In the genomic region with DNA sequence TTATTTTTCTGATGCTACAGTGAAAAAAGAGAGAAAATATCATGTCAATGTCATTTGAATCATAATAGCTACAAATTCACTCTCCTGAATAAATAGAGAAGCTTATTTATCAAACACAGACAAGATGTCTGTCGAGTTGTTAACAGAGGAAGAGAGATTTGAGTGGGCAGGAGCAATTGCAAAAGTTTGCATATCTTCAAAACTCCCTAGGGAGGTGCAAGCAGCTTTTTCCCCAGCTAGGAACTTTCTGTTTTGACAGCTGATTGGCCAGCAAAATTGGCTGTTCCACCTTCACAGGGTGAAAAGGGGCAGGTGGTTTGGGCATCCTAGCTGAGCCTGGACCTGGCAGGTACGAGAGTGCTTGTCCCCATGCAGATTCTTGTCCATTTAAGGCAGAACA, we compare ENCODE assay signal across 24 cellular contexts.
DNase-seq lines count a peak whose midpoint lies in the region; TF ChIP-seq lines count a peak whose summit lies in the region.
"Had no signal": no experiment of that assay in that cellular context is flagged by ENCODE, and none has a peak within 500 bp of the region (broad histone marks: within the 10 kb centered on the region; RNA-seq: fewer than 3 reads in every experiment).

No MANE protein-coding gene starts in this region.

- DNase-seq in GM03348 (ENCODE audit: low spot score) (peak; percentile 40), NCI-H526 treated with DMSO at 0.1 percent for 48 hours (lab: John Stamatoyannopoulos, UW) (peak; percentile 81), endodermal cell (no peak), adrenal gland (no peak), esophagus squamous epithelium (lab: John Stamatoyannopoulos, UW) (no peak), tibial nerve (ENCODE audit: low spot score in 2 of 2) (no peak)
- no peak for DNase-seq in activated T-cell treated with anti-CD3 and anti-CD28 coated beads, Interleukin-2, amount 50 U/mL, for 48 hours
- DNase-seq: CD8-positive, alpha-beta memory T cell; DMS 273 treated with DMSO at 0.1 percent for 48 hours; DMS79; EL; GF-D8; Kasumi-1; NCI-H1436 treated with DMSO at 0.1 percent for 48 hours; NCI-H187 treated with DMSO at 0.1 percent for 48 hours; NCI-H2171 treated with DMSO at 0.1 percent for 48 hours; NCI-H345; NCI-H524; Peyer's patch; SIG-M5 had no signal

- H3K27me3 ChIP-seq in endodermal cell (ENCODE audit: control insufficient read depth, insufficient read depth, low read length, poor library complexity, severe bottlenecking) (no peaks in the 10 kb centered on the region), adrenal gland (no peaks in the 10 kb centered on the region), esophagus squamous epithelium (peaks cover 0 to 36% (median 0%) of the 10 kb centered on the region in 4 donors), tibial nerve (peaks cover 0 to 23% of the 10 kb centered on the region in 2 donors)
- H3K27me3 ChIP-seq: Peyer's patch had no signal

- H3K27me3 Mint-ChIP-seq in endodermal cell (ENCODE audit: insufficient read depth), result no peaks in the 10 kb centered on the region

- H3K36me3 ChIP-seq in endodermal cell (ENCODE audit: control insufficient read depth, insufficient read depth, low read length) (no peaks in the 10 kb centered on the region), adrenal gland (replicated peaks in 1 of 2) (no peaks in the 10 kb centered on the region), esophagus squamous epithelium (no peaks in the 10 kb centered on the region), tibial nerve (no peaks in the 10 kb centered on the region)
- H3K36me3 ChIP-seq: Peyer's patch had no signal

- H3K4me1 ChIP-seq in endodermal cell (ENCODE audit: control insufficient read depth, insufficient read depth, low read length), result peaks cover 25% of the 10 kb centered on the region
- no peaks in the 10 kb centered on the region for H3K4me1 ChIP-seq in adrenal gland (replicated peaks in 1 of 2)
- H3K4me1 ChIP-seq in esophagus squamous epithelium, result no peaks in the 10 kb centered on the region
- no peaks in the 10 kb centered on the region for H3K4me1 ChIP-seq in tibial nerve
- H3K4me1 ChIP-seq: A549, Peyer's patch had no signal

- TF ChIP-seq CTCF in endodermal cell (conservative IDR thresholded peaks at IDR 0.05) (no peak), adrenal gland (IDR thresholded peaks at IDR 0.05) (no peak), esophagus squamous epithelium (IDR thresholded peaks at IDR 0.05) (no peak), tibial nerve (IDR thresholded peaks at IDR 0.05) (no peak)

- H3K4me3 Mint-ChIP-seq in endodermal cell, result no peak overlapping the region
- H3K4me3 Mint-ChIP-seq: CD8-positive, alpha-beta memory T cell had no signal

- TF ChIP-seq EP300 in tibial nerve (IDR thresholded peaks at IDR 0.05), result no peak

- H3K9me3 Mint-ChIP-seq in endodermal cell, result no peaks in the 10 kb centered on the region

- H3K27ac ChIP-seq in endodermal cell (ENCODE audit: low read depth, low read length), result peak overlapping the region; percentile 14
- no peak overlapping the region for H3K27ac ChIP-seq in adrenal gland
- no peak overlapping the region for H3K27ac ChIP-seq in esophagus squamous epithelium
- H3K27ac ChIP-seq in tibial nerve, result no peak overlapping the region
- H3K27ac ChIP-seq: A549, C4-2B, HL-60, Peyer's patch, SK-N-MC had no signal

- H3K4me1 Mint-ChIP-seq in endodermal cell, result peaks cover 62% of the 10 kb centered on the region
- H3K4me1 Mint-ChIP-seq: CD8-positive, alpha-beta memory T cell had no signal

- H3K9me3 ChIP-seq in endodermal cell (ENCODE audit: control insufficient read depth, low read length) (no peaks in the 10 kb centered on the region), adrenal gland (replicated peaks in 1 of 3) (no peaks in the 10 kb centered on the region), esophagus squamous epithelium (no peaks in the 10 kb centered on the region), tibial nerve (no peaks in the 10 kb centered on the region)
- H3K9me3 ChIP-seq: A549, Peyer's patch had no signal

- H3K9ac ChIP-seq in endodermal cell (ENCODE audit: extremely low read depth, low read length, poor library complexity, severe bottlenecking), result no peak overlapping the region

- no peak overlapping the region for H3K27ac Mint-ChIP-seq in endodermal cell
- H3K27ac Mint-ChIP-seq: CD8-positive, alpha-beta memory T cell had no signal

- intact Hi-C loops in adrenal gland (cut with DNase I) (no loop called here), esophagus squamous epithelium (cut with DNase I) (no loop called here)

- H3K36me3 Mint-ChIP-seq in endodermal cell (ENCODE audit: low read depth), result no peaks in the 10 kb centered on the region
- H3K36me3 Mint-ChIP-seq: CD8-positive, alpha-beta memory T cell had no signal

- no peak for TF ChIP-seq POLR2A in adrenal gland (IDR thresholded peaks at IDR 0.05)
- no peak for TF ChIP-seq POLR2A in esophagus squamous epithelium (IDR thresholded peaks at IDR 0.05)
- no peak for TF ChIP-seq POLR2A in tibial nerve (IDR thresholded peaks at IDR 0.05)

- 56 to 66% methylated on average over 2 of the region's 2 CpGs for WGBS in endodermal cell (ENCODE audit: insufficient coverage in 1 of 2, insufficient read length in 1 of 2), 2 experiments
- WGBS in adrenal gland, 4 donors, result 42 to 57% (median 51%) methylated on average over 2 of the region's 2 CpGs
- 10 to 14% methylated on average over 2 of the region's 2 CpGs for WGBS in esophagus squamous epithelium, 2 donors
- 32 to 36% methylated on average over 2 of the region's 2 CpGs for WGBS in tibial nerve, 2 donors

- no peak overlapping the region for H3K4me3 ChIP-seq in endodermal cell (ENCODE audit: low read length)
- no peak overlapping the region for H3K4me3 ChIP-seq in adrenal gland
- no peak overlapping the region for H3K4me3 ChIP-seq in esophagus squamous epithelium
- no peak overlapping the region for H3K4me3 ChIP-seq in tibial nerve
- H3K4me3 ChIP-seq: A549, Peyer's patch, SK-N-MC had no signal

Comparison
In these comparisons a context has a peak if more than half of its experiments do, and no peak if none do; other contexts are left out.
1. DNase-seq: peak in GM03348 (single experiment) and NCI-H526 treated with DMSO at 0.1 percent for 48 hours (single experiment); none in endodermal cell (single experiment), activated T-cell treated with anti-CD3 and anti-CD28 coated beads, Interleukin-2, amount 50 U/mL, for 48 hours (0 of 2), adrenal gland (0 of 7), esophagus squamous epithelium (single experiment) and tibial nerve (0 of 2).